Comparison of ENCODE assay signal across 10 cellular contexts in genomic region chrX:16807976-16808542, GRCh38. TPM values are rescaled to one million over a fixed set of nuclear protein-coding genes. Genes with fewer than 3 reads are reported as not detected.
A peak's percentile ranks its signal among the peaks of the same experiment; 100 is the strongest.
DNase-seq lines count a peak whose midpoint lies in the region; ATAC-seq and TF ChIP-seq lines count a peak whose summit lies in the region.
"Had no signal": no experiment of that assay in that cellular context is flagged by ENCODE, and none has a peak within 500 bp of the region (broad histone marks: within the 10 kb centered on the region; RNA-seq: fewer than 3 reads in every experiment).

No MANE protein-coding gene starts in this region.

- H3K4me3 ChIP-seq in adrenal gland: peak overlapping the region in 1 of 4 donors; percentile 35
- H3K4me3 ChIP-seq in tibial nerve: peak overlapping the region in 3 of 4 donors; percentile 4 to 34 (median 9)
- H3K4me3 ChIP-seq in CD8-positive, alpha-beta T cell (ENCODE audit: low read depth, low read length): no peak overlapping the region

- H3K36me3 ChIP-seq in adrenal gland (replicated peaks in 1 of 2) (no peaks in the 10 kb centered on the region), tibial nerve (peaks cover 0 to under 1% (median 0%) of the 10 kb centered on the region in 3 donors)
- H3K36me3 ChIP-seq in CD8-positive, alpha-beta T cell (ENCODE audit: insufficient read depth, low read length): no peaks in the 10 kb centered on the region

- ATAC-seq in activated CD4-positive, alpha-beta T cell treated with anti-CD3 and anti-CD28 coated beads for 36 hours: no peak
- ATAC-seq in HG03097 (IDR thresholded peaks at IDR 0.05; ENCODE audit: low FRiP score, unreplicated experiment) (no peak), HG03095 (IDR thresholded peaks at IDR 0.05; ENCODE audit: unreplicated experiment) (no peak)
- no peak for ATAC-seq in CD8-positive, alpha-beta T cell

- H3K27ac ChIP-seq in adrenal gland: peak overlapping the region in 3 of 5 donors; percentile 30 to 53 (median 31)
- H3K27ac ChIP-seq in tibial nerve: peak overlapping the region in 3 of 4 donors; percentile 53 to 64 (median 62)
- no peak overlapping the region for H3K27ac ChIP-seq in CD8-positive, alpha-beta T cell (ENCODE audit: low read depth, low read length)

- H3K27me3 ChIP-seq in adrenal gland (no peaks in the 10 kb centered on the region), tibial nerve (no peaks in the 10 kb centered on the region)
- H3K27me3 ChIP-seq in CD8-positive, alpha-beta T cell (ENCODE audit: insufficient read depth, low read length): no peaks in the 10 kb centered on the region

- no peak for DNase-seq in activated CD4-positive, alpha-beta T cell treated with anti-CD3 and anti-CD28 coated beads for 36 hours
- no peak for DNase-seq in activated CD4-positive, alpha-beta T cell treated with anti-CD3 and anti-CD28 coated beads for 4 hours
- DNase-seq in adrenal gland: peak in 1 of 7 donors; percentile 43
- peak; percentile 31 for DNase-seq in iPS-NIHi7 (ENCODE audit: extremely low spot score)
- DNase-seq in tibial nerve (ENCODE audit: low spot score in 2 of 2): no peak
- no peak for DNase-seq in CD8-positive, alpha-beta T cell
- DNase-seq: CD4-positive, alpha-beta T cell had no signal

- intact Hi-C loops in activated CD4-positive, alpha-beta T cell treated with anti-CD3 and anti-CD28 coated beads for 36 hours (cut with DNase I, micrococcal nuclease): no loop called here
- intact Hi-C loops in adrenal gland (cut with DNase I): no loop called here
- intact Hi-C loops in CD8-positive, alpha-beta T cell (cut with DNase I, micrococcal nuclease): no loop called here

- 20 to 39% (median 31%) methylated on average over 4 of the region's 4 CpGs for WGBS in adrenal gland, 4 donors
- 35 to 49% methylated on average over 4 of the region's 4 CpGs for WGBS in tibial nerve, 2 donors

- H3K4me3 Mint-ChIP-seq in activated CD4-positive, alpha-beta T cell treated with anti-CD3 and anti-CD28 coated beads for 36 hours: no peak overlapping the region
- no peak overlapping the region for H3K4me3 Mint-ChIP-seq in CD8-positive, alpha-beta T cell
- H3K4me3 Mint-ChIP-seq: CD4-positive, alpha-beta T cell; central memory CD8-positive, alpha-beta T cell had no signal

- H3K9me3 ChIP-seq in adrenal gland (replicated peaks in 1 of 3): no peaks in the 10 kb centered on the region
- no peaks in the 10 kb centered on the region for H3K9me3 ChIP-seq in tibial nerve
- no peaks in the 10 kb centered on the region for H3K9me3 ChIP-seq in CD8-positive, alpha-beta T cell (ENCODE audit: low read length)

- TF ChIP-seq CTCF in adrenal gland (IDR thresholded peaks at IDR 0.05) (no peak), tibial nerve (IDR thresholded peaks at IDR 0.05) (no peak)
- no peak for TF ChIP-seq CTCF in CD8-positive, alpha-beta T cell (IDR thresholded peaks at IDR 0.05)

- H3K4me1 ChIP-seq in adrenal gland (replicated peaks in 1 of 2): peaks cover 16% of the 10 kb centered on the region in 2 donors
- peaks cover 0 to 17% (median 3%) of the 10 kb centered on the region in 4 donors for H3K4me1 ChIP-seq in tibial nerve
- H3K4me1 ChIP-seq in CD8-positive, alpha-beta T cell (ENCODE audit: insufficient read depth, low read length): peaks cover 6% of the 10 kb centered on the region

- no peaks in the 10 kb centered on the region for H3K27me3 Mint-ChIP-seq in activated CD4-positive, alpha-beta T cell treated with anti-CD3 and anti-CD28 coated beads for 36 hours
- H3K27me3 Mint-ChIP-seq in CD8-positive, alpha-beta T cell (ENCODE audit: low read depth): no peaks in the 10 kb centered on the region
- H3K27me3 Mint-ChIP-seq: CD4-positive, alpha-beta T cell; central memory CD8-positive, alpha-beta T cell had no signal

- H3K36me3 Mint-ChIP-seq in activated CD4-positive, alpha-beta T cell treated with anti-CD3 and anti-CD28 coated beads for 36 hours (ENCODE audit: low read depth): peaks cover 8% of the 10 kb centered on the region
- H3K36me3 Mint-ChIP-seq in CD8-positive, alpha-beta T cell: peaks cover 11% of the 10 kb centered on the region

- H3K9me3 Mint-ChIP-seq in activated CD4-positive, alpha-beta T cell treated with anti-CD3 and anti-CD28 coated beads for 36 hours (ENCODE audit: low read depth): no peaks in the 10 kb centered on the region
- no peaks in the 10 kb centered on the region for H3K9me3 Mint-ChIP-seq in CD8-positive, alpha-beta T cell
- H3K9me3 Mint-ChIP-seq: CD4-positive, alpha-beta T cell; central memory CD8-positive, alpha-beta T cell had no signal

- TF ChIP-seq POLR2A in adrenal gland (IDR thresholded peaks at IDR 0.05) (no peak), tibial nerve (IDR thresholded peaks at IDR 0.05) (no peak)

- POLR2A ChIA-PET in activated CD4-positive, alpha-beta T cell treated with anti-CD3 and anti-CD28 coated beads for 36 hours (lab: Charles Lee): interaction anchor here (0.8 kb wide), 1 partner anchor 43 kb away, joined by 3 read pairs; no protein-coding TSS in a partner anchor
- POLR2A ChIA-PET in CD8-positive, alpha-beta T cell (lab: Charles Lee): interaction anchor here (0.5 kb wide), 1 partner anchor 22 kb away, joined by 5 read pairs; no protein-coding TSS in a partner anchor

- CTCF ChIA-PET in activated CD4-positive, alpha-beta T cell treated with anti-CD3 and anti-CD28 coated beads for 36 hours (lab: Charles Lee): interaction anchor here (1.0 kb wide), 1 partner anchor 10 kb away, joined by 4 read pairs; no protein-coding TSS in a partner anchor
- CTCF ChIA-PET in CD8-positive, alpha-beta T cell (lab: Charles Lee): no interaction called here

- TF ChIP-seq EP300 in tibial nerve (IDR thresholded peaks at IDR 0.05): peak in 1 of 2 donors; percentile 42

- peaks cover 15% of the 10 kb centered on the region for H3K4me1 Mint-ChIP-seq in activated CD4-positive, alpha-beta T cell treated with anti-CD3 and anti-CD28 coated beads for 36 hours
- H3K4me1 Mint-ChIP-seq in CD8-positive, alpha-beta T cell (ENCODE audit: low read depth): peaks cover 26% of the 10 kb centered on the region

- H3K27ac Mint-ChIP-seq in activated CD4-positive, alpha-beta T cell treated with anti-CD3 and anti-CD28 coated beads for 36 hours: peak overlapping the region; percentile 83
- H3K27ac Mint-ChIP-seq in CD8-positive, alpha-beta T cell: no peak overlapping the region
- H3K27ac Mint-ChIP-seq: CD4-positive, alpha-beta T cell had no signal

RNA-seq across cellular contexts. Expression of gene TXLNG, which starts 21.8 kb away (rescaled TPM):
- 10 to 100 TPM; 17.3 to 21.4 TPM for total RNA-seq in activated CD4-positive, alpha-beta T cell treated with anti-CD3 and anti-CD28 coated beads for 36 hours
- total RNA-seq in adrenal gland (10 to 100 TPM; 15.4 to 33.2 (median 20.5) TPM), tibial nerve (10 to 100 TPM; 16.3 to 22.2 (median 20.0) TPM)
- polyA plus RNA-seq in adrenal gland: 10 to 100 TPM; 18.2 to 29.5 (median 27.0) TPM
- total RNA-seq in CD8-positive, alpha-beta T cell: 10 to 100 TPM; 31.3 to 32.3 TPM
